ENCODE assay signal across 15 cellular contexts in the genomic region with DNA sequence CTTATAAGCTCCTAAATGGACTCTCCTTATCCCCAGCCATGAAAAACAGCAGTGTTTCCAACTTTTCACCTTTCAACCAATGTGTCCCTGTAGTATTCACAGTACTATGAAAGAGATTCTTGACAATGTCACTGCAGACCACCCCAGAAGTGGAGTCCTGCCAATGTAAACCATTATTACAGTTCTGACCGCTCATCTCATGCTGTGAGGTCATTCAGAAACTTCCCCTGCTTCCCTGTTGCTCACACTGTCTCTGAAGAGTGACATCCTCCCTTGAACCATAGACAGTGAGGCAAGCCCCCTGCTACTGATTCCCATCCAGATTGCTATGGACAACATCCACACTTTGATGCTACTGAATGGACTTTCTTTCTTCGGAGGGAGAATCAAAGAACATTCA.
DNase-seq lines count a peak whose midpoint lies in the region; ATAC-seq, FAIRE-seq and TF ChIP-seq lines count a peak whose summit lies in the region.
"Had no signal": no experiment of that assay in that cellular context is flagged by ENCODE, and none has a peak within 500 bp of the region (broad histone marks: within the 10 kb centered on the region; RNA-seq: fewer than 3 reads in every experiment).

No MANE protein-coding gene starts in this region.

- H3K36me3 Mint-ChIP-seq in GM23338 (ENCODE audit: low read depth) = no peaks in the 10 kb centered on the region
- no peaks in the 10 kb centered on the region for H3K36me3 Mint-ChIP-seq in astrocyte (ENCODE audit: low read depth, unreplicated experiment)
- no peaks in the 10 kb centered on the region for H3K36me3 Mint-ChIP-seq in CD4-positive, alpha-beta T cell (ENCODE audit: low read depth)

- H3K36me3 ChIP-seq in GM23338 (ENCODE audit: insufficient read depth) (no peaks in the 10 kb centered on the region), astrocyte (ENCODE audit: insufficient read depth, low read length) (no peaks in the 10 kb centered on the region), osteoblast (ENCODE audit: insufficient read depth, low read length) (no peaks in the 10 kb centered on the region)

- H3K9ac ChIP-seq in astrocyte (ENCODE audit: low read length) = no peak overlapping the region

- H3K27me3 Mint-ChIP-seq in GM23338 (ENCODE audit: insufficient read depth, low read depth, poor library complexity) (peaks cover 3% of the 10 kb centered on the region), astrocyte (ENCODE audit: low read depth, unreplicated experiment) (no peaks in the 10 kb centered on the region)
- no peaks in the 10 kb centered on the region for H3K27me3 Mint-ChIP-seq in CD4-positive, alpha-beta T cell

- no peaks in the 10 kb centered on the region for H3K9me2 ChIP-seq in GM23338 (ENCODE audit: insufficient read depth)

- TF ChIP-seq CTCF in GM23338 (conservative IDR thresholded peaks at IDR 0.05; ENCODE audit: low read depth in 2 of 2) = no peak
- TF ChIP-seq CTCF in astrocyte (IDR thresholded peaks at IDR 0.05; ENCODE audit: insufficient read depth, low read depth, low read length) = no peak
- no peak for TF ChIP-seq CTCF in fibroblast of pulmonary artery (IDR thresholded peaks at IDR 0.05; ENCODE audit: low read length, missing control alignments)
- TF ChIP-seq CTCF in osteoblast (IDR thresholded peaks at IDR 0.05; ENCODE audit: extremely low read depth, low read depth, low read length) = no peak
- no peak for TF ChIP-seq CTCF in CD4-positive, alpha-beta T cell (IDR thresholded peaks at IDR 0.05)

- H3K4me3 Mint-ChIP-seq in GM23338 = no peak overlapping the region
- no peak overlapping the region for H3K4me3 Mint-ChIP-seq in astrocyte (ENCODE audit: unreplicated experiment)
- no peak overlapping the region for H3K4me3 Mint-ChIP-seq in CD4-positive, alpha-beta T cell
- H3K4me3 Mint-ChIP-seq: activated T-cell treated with anti-CD3 and anti-CD28 coated beads, Interleukin-2, amount 50 U/mL, for 4 hours had no signal

- H3K79me2 ChIP-seq in GM23338 (replicated peaks; ENCODE audit: insufficient read depth) = no peaks in the 10 kb centered on the region
- no peaks in the 10 kb centered on the region for H3K79me2 ChIP-seq in astrocyte (ENCODE audit: insufficient read depth, low read length)
- H3K79me2 ChIP-seq in osteoblast (ENCODE audit: insufficient read depth, low read length) = no peaks in the 10 kb centered on the region

- POLR2A ChIA-PET in CD4-positive, alpha-beta T cell (lab: Charles Lee) = no interaction called here

- H3K4me2 ChIP-seq in GM23338 (no peak overlapping the region), astrocyte (ENCODE audit: low read length) (peak overlapping the region; percentile 64), osteoblast (ENCODE audit: insufficient read depth, low read length) (peak overlapping the region; percentile 52)

- intact Hi-C loops in CD4-positive, alpha-beta T cell (cut with DNase I, micrococcal nuclease) = no loop called here

- ATAC-seq in GM23338 = no peak
- no peak for ATAC-seq in CD4-positive, alpha-beta T cell (ENCODE audit: poor library complexity)
- ATAC-seq: activated T-cell treated with anti-CD3 and anti-CD28 coated beads, Interleukin-2, amount 50 U/mL, for 4 hours; left colon had no signal

- H3K4me1 ChIP-seq in GM23338 (ENCODE audit: insufficient read depth) = no peaks in the 10 kb centered on the region
- H3K4me1 ChIP-seq in astrocyte (ENCODE audit: insufficient read depth, low read length) = peaks cover 8% of the 10 kb centered on the region
- peaks cover 34% of the 10 kb centered on the region for H3K4me1 ChIP-seq in osteoblast (ENCODE audit: insufficient read depth, low read length)

- H3K4me3 ChIP-seq in GM23338 (no peak overlapping the region), astrocyte (ENCODE audit: insufficient read depth, low read depth, low read length) (no peak overlapping the region), fibroblast of pulmonary artery (replicated peaks; ENCODE audit: low read depth, low read length) (no peak overlapping the region), osteoblast (ENCODE audit: insufficient read depth, low read length) (peak overlapping the region; percentile 25)

- H4K20me1 ChIP-seq in GM23338 (replicated peaks; ENCODE audit: insufficient read depth) (no peaks in the 10 kb centered on the region), astrocyte (ENCODE audit: insufficient read depth, low read length) (no peaks in the 10 kb centered on the region), osteoblast (ENCODE audit: insufficient read depth, low read length) (no peaks in the 10 kb centered on the region)

- H3K4me1 Mint-ChIP-seq in GM23338 = peaks cover 5% of the 10 kb centered on the region
- peaks cover 5% of the 10 kb centered on the region for H3K4me1 Mint-ChIP-seq in astrocyte (ENCODE audit: low read depth, unreplicated experiment)
- no peaks in the 10 kb centered on the region for H3K4me1 Mint-ChIP-seq in CD4-positive, alpha-beta T cell (ENCODE audit: low read depth)

- no peaks in the 10 kb centered on the region for H3K27me3 ChIP-seq in GM23338 (ENCODE audit: insufficient read depth)
- no peaks in the 10 kb centered on the region for H3K27me3 ChIP-seq in astrocyte (ENCODE audit: insufficient read depth, low read length)
- H3K27me3 ChIP-seq in osteoblast (ENCODE audit: insufficient read depth, low read length) = no peaks in the 10 kb centered on the region
- H3K27me3 ChIP-seq in CD4-positive, alpha-beta T cell (ENCODE audit: control insufficient read depth, insufficient read depth, low read length) = no peaks in the 10 kb centered on the region

- H3K9me3 ChIP-seq in astrocyte (ENCODE audit: insufficient read depth, low read depth, low read length) (no peaks in the 10 kb centered on the region), osteoblast (ENCODE audit: low read depth, low read length) (no peaks in the 10 kb centered on the region)
- H3K9me3 ChIP-seq in CD4-positive, alpha-beta T cell (ENCODE audit: control insufficient read depth, low read length) = no peaks in the 10 kb centered on the region

- H3K27ac Mint-ChIP-seq in GM23338 = no peak overlapping the region
- no peak overlapping the region for H3K27ac Mint-ChIP-seq in astrocyte (ENCODE audit: unreplicated experiment)
- H3K27ac Mint-ChIP-seq in CD4-positive, alpha-beta T cell = no peak overlapping the region

- no peaks in the 10 kb centered on the region for H3F3A ChIP-seq in GM23338 (replicated peaks; ENCODE audit: low read depth)

- H3K27ac ChIP-seq in GM23338 (ENCODE audit: low read depth) (no peak overlapping the region), astrocyte (ENCODE audit: low read depth, low read length) (no peak overlapping the region), osteoblast (ENCODE audit: low read depth, low read length) (peak overlapping the region; percentile 7)
- no peak overlapping the region for H3K27ac ChIP-seq in CD4-positive, alpha-beta T cell (ENCODE audit: low read depth, low read length)

- H2AFZ ChIP-seq in GM23338 (peak overlapping the region; percentile 53), astrocyte (ENCODE audit: low read depth, low read length) (peak overlapping the region; percentile 18), osteoblast (ENCODE audit: low read length) (peak overlapping the region; percentile 77)

- no peaks in the 10 kb centered on the region for H3K9me3 Mint-ChIP-seq in GM23338
- H3K9me3 Mint-ChIP-seq in astrocyte (ENCODE audit: unreplicated experiment) = no peaks in the 10 kb centered on the region
- H3K9me3 Mint-ChIP-seq in CD4-positive, alpha-beta T cell = peaks cover 3% of the 10 kb centered on the region
- H3K9me3 Mint-ChIP-seq: activated T-cell treated with anti-CD3 and anti-CD28 coated beads, Interleukin-2, amount 50 U/mL, for 4 hours had no signal

- TF ChIP-seq POLR2A in H54 (IDR thresholded peaks at IDR 0.05; ENCODE audit: low read depth, low read length) = no peak

- CTCF ChIA-PET in CD4-positive, alpha-beta T cell (lab: Charles Lee) = no interaction called here

- DNase-seq in GM23338 (ENCODE audit: low spot score) (peak; percentile 1), astrocyte (ENCODE audit: low read depth) (peak; percentile 51), fibroblast of pulmonary artery (ENCODE audit: low read depth) (peak; percentile 27), osteoblast (ENCODE audit: insufficient read length, low spot score, missing footprints) (no peak), islet precursor cell (no peak), H54 (ENCODE audit: insufficient read length, low spot score) (no peak), NOMO-1 treated with DMSO at 0.1 percent for 48 hours (lab: John Stamatoyannopoulos, UW; ENCODE audit: unreplicated experiment) (no peak)
- no peak for DNase-seq in CD4-positive, alpha-beta T cell
- DNase-seq: activated CD4-positive, alpha-beta T cell treated with anti-CD3 and anti-CD28 coated beads, Interleukin-2, amount 50 U/mL, for 48 hours; activated T-cell treated with anti-CD3 and anti-CD28 coated beads, Interleukin-2, amount 50 U/mL, for 4 hours; cortex of kidney; erythroblast; left colon; NCI-H187; stimulated activated CD4-positive, alpha-beta T cell treated with anti-CD3 and anti-CD28 coated beads, Interleukin-15, amount 100 ng/mL, for 24 hours had no signal

- FAIRE-seq in astrocyte (lab: Jason Lieb, UNC) (no peak), H54 (lab: Jason Lieb, UNC) (no peak)

TF ChIP-seq in GM23338, 12 proteins besides CTCF, POLR2A, EP300 and RAD21 (continues in another document):
- TF ChIP-seq ZNF114 (CRISPR knock-in tag; IDR thresholded peaks at IDR 0.05) (no peak), CREB1 (CRISPR knock-in tag; IDR thresholded peaks at IDR 0.05; ENCODE audit: low read depth) (no peak), JUNB (IDR thresholded peaks at IDR 0.05; ENCODE audit: unreplicated experiment) (no peak), EZH2 (IDR thresholded peaks at IDR 0.05; ENCODE audit: low read depth, unreplicated experiment) (no peak), POLR2AphosphoS5 (IDR thresholded peaks at IDR 0.05; ENCODE audit: low read depth) (no peak), EZH2phosphoT487 (IDR thresholded peaks at IDR 0.05; ENCODE audit: unreplicated experiment) (no peak), NANOG (IDR thresholded peaks at IDR 0.05; ENCODE audit: borderline replicate concordance) (no peak), STAT1 (IDR thresholded peaks at IDR 0.05; ENCODE audit: unreplicated experiment) (no peak)
- TF ChIP-seq, protein P1, sequence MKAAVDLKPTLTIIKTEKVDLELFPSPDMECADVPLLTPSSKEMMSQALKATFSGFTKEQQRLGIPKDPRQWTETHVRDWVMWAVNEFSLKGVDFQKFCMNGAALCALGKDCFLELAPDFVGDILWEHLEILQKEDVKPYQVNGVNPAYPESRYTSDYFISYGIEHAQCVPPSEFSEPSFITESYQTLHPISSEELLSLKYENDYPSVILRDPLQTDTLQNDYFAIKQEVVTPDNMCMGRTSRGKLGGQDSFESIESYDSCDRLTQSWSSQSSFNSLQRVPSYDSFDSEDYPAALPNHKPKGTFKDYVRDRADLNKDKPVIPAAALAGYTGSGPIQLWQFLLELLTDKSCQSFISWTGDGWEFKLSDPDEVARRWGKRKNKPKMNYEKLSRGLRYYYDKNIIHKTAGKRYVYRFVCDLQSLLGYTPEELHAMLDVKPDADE (IDR thresholded peaks at IDR 0.05) = no peak

Comparison
In these comparisons a context has a peak if more than half of its experiments do, and no peak if none do; other contexts are left out.
1. DNase-seq: peak in GM23338 (single experiment), astrocyte (single experiment) and fibroblast of pulmonary artery (single experiment); none in osteoblast (single experiment), CD4-positive, alpha-beta T cell (0 of 10), islet precursor cell (single experiment), H54 (single experiment) and NOMO-1 treated with DMSO at 0.1 percent for 48 hours (single experiment).
2. H2AFZ ChIP-seq: peak in every context shown above with its lines; median percentile 77 in osteoblast; 53 in GM23338; 18 in astrocyte.